12 cellular contexts compared by ENCODE assay signal in the genomic region with DNA sequence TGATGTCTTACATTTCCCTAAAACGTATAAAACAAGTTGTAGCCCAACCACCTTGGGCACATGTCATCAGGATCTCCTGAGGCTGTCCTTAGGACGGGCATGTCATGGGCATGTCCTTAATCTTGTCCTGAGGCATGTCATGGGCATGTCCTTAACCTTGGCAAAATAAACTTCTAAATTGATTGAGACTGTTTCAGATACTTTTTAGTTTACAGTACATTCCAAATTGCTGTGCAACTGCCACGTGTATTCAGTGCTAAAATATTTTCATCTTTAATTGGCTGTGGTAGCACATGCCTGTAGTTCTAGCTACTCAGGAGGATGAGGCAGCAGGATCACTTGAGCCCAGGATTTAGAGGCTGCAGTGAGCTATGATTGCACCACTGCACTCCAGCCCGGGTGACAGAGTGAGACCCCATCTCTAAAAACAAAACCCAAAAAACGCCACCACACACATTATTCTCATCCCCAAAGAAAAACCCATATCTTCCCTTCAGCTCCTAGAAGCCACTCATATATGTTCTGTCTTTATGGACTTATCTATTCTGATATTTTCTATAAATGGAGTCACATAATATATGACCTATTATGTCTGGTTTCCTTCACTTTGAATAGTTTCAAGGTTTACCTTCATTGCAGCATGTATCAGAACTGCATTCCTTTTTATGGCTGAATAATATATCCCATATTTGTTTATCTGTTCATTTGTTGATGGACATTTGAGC.
DNase-seq lines count a peak whose midpoint lies in the region; ATAC-seq and TF ChIP-seq lines count a peak whose summit lies in the region.
"Had no signal": no experiment of that assay in that cellular context is flagged by ENCODE, and none has a peak within 500 bp of the region (broad histone marks: within the 10 kb centered on the region; RNA-seq: fewer than 3 reads in every experiment).

No MANE protein-coding gene starts in this region.

- DNase-seq in HFFc6 (peak; percentile 59), kidney tubule cell (ENCODE audit: low spot score) (peak; percentile 3), DMS79 treated with DMSO at 0.1 percent for 48 hours (lab: John Stamatoyannopoulos, UW) (no peak), OCI-LY7 (ENCODE audit: low spot score) (no peak), Calu3 (no peak), HAP-1 (ENCODE audit: low spot score in 2 of 2) (no peak)
- DNase-seq: effector memory CD4-positive, alpha-beta T cell; kidney; NCI-H510A; pancreas had no signal

- CTCF ChIA-PET in OCI-LY7 (lab: Charles Lee; ENCODE audit: unreplicated experiment) = no interaction called here
- CTCF ChIA-PET in Calu3 (lab: Charles Lee) = no interaction called here

- no peaks in the 10 kb centered on the region; the same call in 1 of the 2 replicates for H3K27me3 ChIP-seq in HAP-1 (ENCODE audit: low read depth)
- H3K27me3 ChIP-seq: pancreas had no signal

- in situ Hi-C loops in HAP-1 (cut with MboI; ENCODE audit: low sequenced_read_pairs) = no loop called here

- H3K27ac Mint-ChIP-seq in HFFc6 (peak overlapping the region; percentile 87), Calu3 (ENCODE audit: unreplicated experiment) (no peak overlapping the region)

- no peak overlapping the region for H3K4me2 ChIP-seq in OCI-LY7 (ENCODE audit: low read length)

- no peaks in the 10 kb centered on the region for H4K20me1 ChIP-seq in OCI-LY7 (ENCODE audit: insufficient read depth, low read length)

- peak; percentile 53 for ATAC-seq in GM19324 (IDR thresholded peaks at IDR 0.05; ENCODE audit: low FRiP score, unreplicated experiment)
- peak; percentile 33 for ATAC-seq in HG03439 (IDR thresholded peaks at IDR 0.05; ENCODE audit: unreplicated experiment)
- ATAC-seq: pancreas had no signal

- intact Hi-C loops in OCI-LY7 (cut with micrococcal nuclease; ENCODE audit: unreplicated experiment) = no loop called here
- intact Hi-C loops in Calu3 (cut with micrococcal nuclease; ENCODE audit: unreplicated experiment) = no loop called here

- H3K4me1 Mint-ChIP-seq in HFFc6 (ENCODE audit: low read depth) = peaks cover 32% of the 10 kb centered on the region
- no peaks in the 10 kb centered on the region for H3K4me1 Mint-ChIP-seq in Calu3 (ENCODE audit: low read depth, unreplicated experiment)

- no peak overlapping the region for H3K27ac ChIP-seq in OCI-LY7 (ENCODE audit: low read depth, low read length, poor library complexity, severe bottlenecking)
- H3K27ac ChIP-seq: pancreas had no signal

- TF ChIP-seq CTCF in HFFc6 (IDR thresholded peaks at IDR 0.05) (no peak), OCI-LY7 (conservative IDR thresholded peaks at IDR 0.05; ENCODE audit: low read length) (no peak), Calu3 (IDR thresholded peaks at IDR 0.05; ENCODE audit: unreplicated experiment) (no peak)

- H3K9me3 ChIP-seq in OCI-LY7 (ENCODE audit: low read length) = no peaks in the 10 kb centered on the region
- no peaks in the 10 kb centered on the region for H3K9me3 ChIP-seq in HAP-1
- H3K9me3 ChIP-seq: pancreas had no signal

- peaks cover 35% of the 10 kb centered on the region for H3K9me3 Mint-ChIP-seq in HFFc6
- H3K9me3 Mint-ChIP-seq in Calu3 (ENCODE audit: low read depth, unreplicated experiment) = peaks cover 2% of the 10 kb centered on the region

- H2AFZ ChIP-seq in OCI-LY7 (ENCODE audit: low read length) = no peak overlapping the region

- H3K4me1 ChIP-seq in OCI-LY7 (ENCODE audit: insufficient read depth, low read length, poor library complexity, severe bottlenecking) = no peaks in the 10 kb centered on the region
- no peaks in the 10 kb centered on the region for H3K4me1 ChIP-seq in HAP-1
- H3K4me1 ChIP-seq: pancreas had no signal

- H3K36me3 ChIP-seq in OCI-LY7 (ENCODE audit: insufficient read depth, low read length) = no peaks in the 10 kb centered on the region
- H3K36me3 ChIP-seq in HAP-1 (replicated peaks) = no peaks in the 10 kb centered on the region
- H3K36me3 ChIP-seq: pancreas had no signal

- no peaks in the 10 kb centered on the region; the same call in none of the 2 replicates for H3K27me3 Mint-ChIP-seq in HFFc6 (ENCODE audit: insufficient read depth)
- H3K27me3 Mint-ChIP-seq in Calu3 (ENCODE audit: unreplicated experiment) = peaks cover 14% of the 10 kb centered on the region

- H3K4me3 Mint-ChIP-seq in HFFc6 = no peak overlapping the region
- no peak overlapping the region for H3K4me3 Mint-ChIP-seq in Calu3 (ENCODE audit: low read depth, unreplicated experiment)

- H3K4me3 ChIP-seq in OCI-LY7 (ENCODE audit: low read depth, low read length, poor library complexity, severe bottlenecking) (no peak overlapping the region), HAP-1 (no peak overlapping the region)
- H3K4me3 ChIP-seq: pancreas had no signal

- H3K79me2 ChIP-seq in OCI-LY7 (ENCODE audit: insufficient read depth, low read depth, low read length) = no peaks in the 10 kb centered on the region

- H3K9me2 ChIP-seq in OCI-LY7 (ENCODE audit: insufficient read depth, low read length) = no peaks in the 10 kb centered on the region

- POLR2A ChIA-PET in OCI-LY7 (lab: Charles Lee) = interaction anchor here (0.7 kb wide), 1 partner anchor 712 kb away, joined by 3 read pairs; no protein-coding TSS in a partner anchor

- H3K36me3 Mint-ChIP-seq in HFFc6 (ENCODE audit: low read depth) (peaks cover 29% of the 10 kb centered on the region), Calu3 (ENCODE audit: insufficient read depth, unreplicated experiment) (no peaks in the 10 kb centered on the region)

- no TSS peak for BruUV-seq in OCI-LY7 (replicated peaks; lab: Mats Ljungman, UMichigan)
- no TSS peak for BruUV-seq in Calu3 (replicated peaks; lab: Mats Ljungman, UMichigan)

Comparison
In these comparisons a context has a peak if more than half of its experiments do, and no peak if none do; other contexts are left out.
1. DNase-seq: peak in HFFc6 (single experiment) and kidney tubule cell (single experiment); none in DMS79 treated with DMSO at 0.1 percent for 48 hours (single experiment), OCI-LY7 (single experiment), Calu3 (single experiment) and HAP-1 (0 of 2).